In genomic region chr1:119608816-119609215, GRCh38 we compare ENCODE assay signal across 1 cellular context. TPM values are rescaled to one million over a fixed set of nuclear protein-coding genes. Genes with fewer than 3 reads are reported as not detected.
"Had no signal": no experiment of that assay in that cellular context is flagged by ENCODE, and none has a peak within 500 bp of the region (broad histone marks: within the 10 kb centered on the region; RNA-seq: fewer than 3 reads in every experiment).

No MANE protein-coding gene starts in this region.

RNA-seq across cellular contexts. Expression of gene ZNF697, which starts 39.2 kb away (rescaled TPM):
- polyA plus RNA-seq: IgD-negative memory B cell had no signal
